In the genomic region with DNA sequence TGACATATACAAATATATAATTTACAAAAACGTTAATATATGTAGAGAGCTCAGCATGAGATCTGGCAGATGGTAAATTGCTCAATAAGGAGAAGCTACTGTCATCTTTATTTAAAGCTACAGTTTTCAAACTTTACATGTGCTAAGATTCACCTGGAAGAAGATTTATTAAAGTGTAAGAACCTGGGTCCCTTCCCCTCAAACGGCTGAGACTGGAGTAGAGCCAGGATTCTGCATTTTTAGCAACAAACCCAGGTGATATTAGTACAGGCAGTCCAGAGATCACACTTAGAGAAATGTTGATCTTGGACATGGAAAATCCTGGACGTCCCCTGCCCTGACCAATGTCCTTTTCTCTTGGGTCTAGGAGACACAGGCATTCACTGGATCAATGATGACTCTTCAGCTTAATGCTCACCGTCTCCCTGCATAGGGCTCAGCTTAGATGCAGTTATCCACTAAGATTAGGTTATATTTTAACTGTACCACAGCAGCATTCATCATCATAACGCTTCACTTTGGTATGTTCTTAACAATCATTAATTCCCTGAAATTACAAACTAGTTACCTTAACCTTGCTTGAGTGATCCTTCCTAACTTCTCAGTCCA, we compare ENCODE assay signal across 1 cellular context.
TF ChIP-seq lines count a peak whose summit lies in the region.

No MANE protein-coding gene starts in this region.

TF ChIP-seq in HepG2, 621 proteins besides CTCF, POLR2A, EP300 and RAD21 (continued from another document and continues in another):
- TF ChIP-seq, protein P1, sequence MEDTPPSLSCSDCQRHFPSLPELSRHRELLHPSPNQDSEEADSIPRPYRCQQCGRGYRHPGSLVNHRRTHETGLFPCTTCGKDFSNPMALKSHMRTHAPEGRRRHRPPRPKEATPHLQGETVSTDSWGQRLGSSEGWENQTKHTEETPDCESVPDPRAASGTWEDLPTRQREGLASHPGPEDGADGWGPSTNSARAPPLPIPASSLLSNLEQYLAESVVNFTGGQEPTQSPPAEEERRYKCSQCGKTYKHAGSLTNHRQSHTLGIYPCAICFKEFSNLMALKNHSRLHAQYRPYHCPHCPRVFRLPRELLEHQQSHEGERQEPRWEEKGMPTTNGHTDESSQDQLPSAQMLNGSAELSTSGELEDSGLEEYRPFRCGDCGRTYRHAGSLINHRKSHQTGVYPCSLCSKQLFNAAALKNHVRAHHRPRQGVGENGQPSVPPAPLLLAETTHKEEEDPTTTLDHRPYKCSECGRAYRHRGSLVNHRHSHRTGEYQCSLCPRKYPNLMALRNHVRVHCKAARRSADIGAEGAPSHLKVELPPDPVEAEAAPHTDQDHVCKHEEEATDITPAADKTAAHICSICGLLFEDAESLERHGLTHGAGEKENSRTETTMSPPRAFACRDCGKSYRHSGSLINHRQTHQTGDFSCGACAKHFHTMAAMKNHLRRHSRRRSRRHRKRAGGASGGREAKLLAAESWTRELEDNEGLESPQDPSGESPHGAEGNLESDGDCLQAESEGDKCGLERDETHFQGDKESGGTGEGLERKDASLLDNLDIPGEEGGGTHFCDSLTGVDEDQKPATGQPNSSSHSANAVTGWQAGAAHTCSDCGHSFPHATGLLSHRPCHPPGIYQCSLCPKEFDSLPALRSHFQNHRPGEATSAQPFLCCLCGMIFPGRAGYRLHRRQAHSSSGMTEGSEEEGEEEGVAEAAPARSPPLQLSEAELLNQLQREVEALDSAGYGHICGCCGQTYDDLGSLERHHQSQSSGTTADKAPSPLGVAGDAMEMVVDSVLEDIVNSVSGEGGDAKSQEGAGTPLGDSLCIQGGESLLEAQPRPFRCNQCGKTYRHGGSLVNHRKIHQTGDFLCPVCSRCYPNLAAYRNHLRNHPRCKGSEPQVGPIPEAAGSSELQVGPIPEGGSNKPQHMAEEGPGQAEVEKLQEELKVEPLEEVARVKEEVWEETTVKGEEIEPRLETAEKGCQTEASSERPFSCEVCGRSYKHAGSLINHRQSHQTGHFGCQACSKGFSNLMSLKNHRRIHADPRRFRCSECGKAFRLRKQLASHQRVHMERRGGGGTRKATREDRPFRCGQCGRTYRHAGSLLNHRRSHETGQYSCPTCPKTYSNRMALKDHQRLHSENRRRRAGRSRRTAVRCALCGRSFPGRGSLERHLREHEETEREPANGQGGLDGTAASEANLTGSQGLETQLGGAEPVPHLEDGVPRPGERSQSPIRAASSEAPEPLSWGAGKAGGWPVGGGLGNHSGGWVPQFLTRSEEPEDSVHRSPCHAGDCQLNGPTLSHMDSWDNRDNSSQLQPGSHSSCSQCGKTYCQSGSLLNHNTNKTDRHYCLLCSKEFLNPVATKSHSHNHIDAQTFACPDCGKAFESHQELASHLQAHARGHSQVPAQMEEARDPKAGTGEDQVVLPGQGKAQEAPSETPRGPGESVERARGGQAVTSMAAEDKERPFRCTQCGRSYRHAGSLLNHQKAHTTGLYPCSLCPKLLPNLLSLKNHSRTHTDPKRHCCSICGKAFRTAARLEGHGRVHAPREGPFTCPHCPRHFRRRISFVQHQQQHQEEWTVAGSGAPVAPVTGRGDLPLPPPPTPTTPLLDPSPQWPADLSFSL (CRISPR knock-in tag; IDR thresholded peaks at IDR 0.05): no peak
- TF ChIP-seq ZNF724P (CRISPR knock-in tag; IDR thresholded peaks at IDR 0.05; ENCODE audit: borderline replicate concordance) (no peak), ZMYM4 (CRISPR knock-in tag; IDR thresholded peaks at IDR 0.05) (peak; percentile 36; the same call in 1 of the 2 replicates), RXRB (CRISPR knock-in tag; IDR thresholded peaks at IDR 0.05; ENCODE audit: borderline replicate concordance) (peak; percentile 62; the same call in 1 of the 2 replicates), ZNF776 (CRISPR knock-in tag; IDR thresholded peaks at IDR 0.05) (no peak), KLF6 (CRISPR knock-in tag; IDR thresholded peaks at IDR 0.05) (no peak), ARID5B (CRISPR knock-in tag; IDR thresholded peaks at IDR 0.05) (peak; percentile 78), SKI (IDR thresholded peaks at IDR 0.05; ENCODE audit: partially characterized antibody) (peak; percentile 32), MIER2 (CRISPR knock-in tag; IDR thresholded peaks at IDR 0.05) (0 out of 2 replicates have a peak, but pooled peaks have one; percentile 36), ZFP82 (CRISPR knock-in tag; IDR thresholded peaks at IDR 0.05; ENCODE audit: borderline replicate concordance) (0 out of 2 replicates have a peak, but pooled peaks have one; percentile 35), HOXA5 (CRISPR knock-in tag; IDR thresholded peaks at IDR 0.05) (0 out of 2 replicates have a peak, but pooled peaks have one; percentile 20), ZNF557 (CRISPR knock-in tag; IDR thresholded peaks at IDR 0.05) (peak; percentile 45; the same call in 1 of the 2 replicates), NR2F6 (IDR thresholded peaks at IDR 0.05) (no peak), NR2F6 (CRISPR knock-in tag; IDR thresholded peaks at IDR 0.05) (peak; percentile 28; the same call in 1 of the 2 replicates), ZNF292 (CRISPR knock-in tag; IDR thresholded peaks at IDR 0.05; ENCODE audit: borderline replicate concordance, low read depth) (peak; percentile 48; the same call in 1 of the 2 replicates), KDM5A (IDR thresholded peaks at IDR 0.05; ENCODE audit: borderline replicate concordance, low read length) (no peak), SAP130 (CRISPR knock-in tag; IDR thresholded peaks at IDR 0.05; ENCODE audit: low read depth) (peak; percentile 78), ZNF382 (CRISPR knock-in tag; IDR thresholded peaks at IDR 0.05; ENCODE audit: borderline replicate concordance) (no peak), DRAP1 (CRISPR knock-in tag; IDR thresholded peaks at IDR 0.05) (peak; percentile 39; the same call in 1 of the 2 replicates), CEBPB (IDR thresholded peaks at IDR 0.05; ENCODE audit: borderline replicate concordance, low read depth, low read length) (peak; percentile 46; the same call in 1 of the 2 replicates), AHDC1 (CRISPR knock-in tag; IDR thresholded peaks at IDR 0.05; ENCODE audit: borderline replicate concordance) (peak; percentile 52), ZNF317 (CRISPR knock-in tag; IDR thresholded peaks at IDR 0.05) (peak; percentile 15; the same call in 1 of the 2 replicates), MAFK (conservative IDR thresholded peaks at IDR 0.05 in 1 of 2, IDR thresholded peaks at IDR 0.05 in 1 of 2; ENCODE audit: low read length in 2 of 2) (0 out of 4 replicates have a peak, but pooled peaks of 1 of the 2 experiments have one; percentile 4), LCORL (IDR thresholded peaks at IDR 0.05) (no peak), LCORL (CRISPR knock-in tag; IDR thresholded peaks at IDR 0.05) (peak; percentile 30; the same call in 1 of the 2 replicates), ZBTB20 (CRISPR knock-in tag; IDR thresholded peaks at IDR 0.05; ENCODE audit: borderline replicate concordance, low read depth) (peak; percentile 75; the same call in 1 of the 2 replicates), MEF2D (CRISPR knock-in tag; IDR thresholded peaks at IDR 0.05) (peak; percentile 91), ZNF44 (CRISPR knock-in tag; IDR thresholded peaks at IDR 0.05) (peak; percentile 62; the same call in 1 of the 2 replicates)
- TF ChIP-seq, protein P2, sequence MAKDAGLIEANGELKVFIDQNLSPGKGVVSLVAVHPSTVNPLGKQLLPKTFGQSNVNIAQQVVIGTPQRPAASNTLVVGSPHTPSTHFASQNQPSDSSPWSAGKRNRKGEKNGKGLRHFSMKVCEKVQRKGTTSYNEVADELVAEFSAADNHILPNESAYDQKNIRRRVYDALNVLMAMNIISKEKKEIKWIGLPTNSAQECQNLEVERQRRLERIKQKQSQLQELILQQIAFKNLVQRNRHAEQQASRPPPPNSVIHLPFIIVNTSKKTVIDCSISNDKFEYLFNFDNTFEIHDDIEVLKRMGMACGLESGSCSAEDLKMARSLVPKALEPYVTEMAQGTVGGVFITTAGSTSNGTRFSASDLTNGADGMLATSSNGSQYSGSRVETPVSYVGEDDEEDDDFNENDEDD (CRISPR knock-in tag; IDR thresholded peaks at IDR 0.05; ENCODE audit: borderline replicate concordance): no peak
- TF ChIP-seq, protein P3, sequence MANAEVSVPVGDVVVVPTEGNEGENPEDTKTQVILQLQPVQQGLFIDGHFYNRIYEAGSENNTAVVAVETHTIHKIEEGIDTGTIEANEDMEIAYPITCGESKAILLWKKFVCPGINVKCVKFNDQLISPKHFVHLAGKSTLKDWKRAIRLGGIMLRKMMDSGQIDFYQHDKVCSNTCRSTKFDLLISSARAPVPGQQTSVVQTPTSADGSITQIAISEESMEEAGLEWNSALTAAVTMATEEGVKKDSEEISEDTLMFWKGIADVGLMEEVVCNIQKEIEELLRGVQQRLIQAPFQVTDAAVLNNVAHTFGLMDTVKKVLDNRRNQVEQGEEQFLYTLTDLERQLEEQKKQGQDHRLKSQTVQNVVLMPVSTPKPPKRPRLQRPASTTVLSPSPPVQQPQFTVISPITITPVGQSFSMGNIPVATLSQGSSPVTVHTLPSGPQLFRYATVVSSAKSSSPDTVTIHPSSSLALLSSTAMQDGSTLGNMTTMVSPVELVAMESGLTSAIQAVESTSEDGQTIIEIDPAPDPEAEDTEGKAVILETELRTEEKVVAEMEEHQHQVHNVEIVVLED (CRISPR knock-in tag; IDR thresholded peaks at IDR 0.05; ENCODE audit: borderline replicate concordance): peak; percentile 58; the same call in 1 of the 2 replicates
- TF ChIP-seq, protein P4, sequence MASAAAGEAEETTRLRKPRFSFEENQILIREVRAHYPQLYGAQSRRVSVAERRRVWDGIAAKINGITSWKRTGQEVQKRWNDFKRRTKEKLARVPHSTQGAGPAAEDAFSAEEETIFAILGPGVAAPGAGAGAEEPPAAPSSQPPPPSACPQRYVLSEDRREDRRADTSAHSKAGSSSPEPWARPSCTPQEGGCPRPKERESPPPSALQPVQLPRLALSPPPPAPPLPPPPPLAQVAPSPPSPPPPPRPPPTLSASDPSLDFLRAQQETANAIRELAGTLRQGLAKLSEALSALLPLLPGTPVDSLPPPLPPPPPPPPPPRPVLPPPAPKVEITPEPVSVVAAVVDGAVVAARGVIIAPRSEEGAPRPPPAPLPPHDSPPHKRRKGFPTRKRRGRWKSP (CRISPR knock-in tag; IDR thresholded peaks at IDR 0.05): peak; percentile 43; the same call in 1 of the 2 replicates
